In genomic region chr17:21316887-21317500, GRCh38 we compare ENCODE assay signal across 9 cellular contexts. TPM values are rescaled to one million over a fixed set of nuclear protein-coding genes. Genes with fewer than 3 reads are reported as not detected.
DNase-seq lines count a peak whose midpoint lies in the region; ATAC-seq and TF ChIP-seq lines count a peak whose summit lies in the region.
"Not testable (repeated sequence)": the region's sequence is repeated elsewhere in the genome, so short reads cannot be mapped to it uniquely, and the experiment has no call there.
"Had no signal": no experiment of that assay in that cellular context is flagged by ENCODE, and none has a peak within 500 bp of the region (broad histone marks: within the 10 kb centered on the region; RNA-seq: fewer than 3 reads in every experiment).

No MANE protein-coding gene starts in this region.

- H3K4me1 Mint-ChIP-seq in endothelial cell (ENCODE audit: unreplicated experiment); stimulated activated naive B cell treated with anti-CD40 and anti-IgM and Interleukin-4, amounts not matched to agents 10 μg/mL and 1 μg/mL and 100 μg/mL, for 72 hours: not testable (repeated sequence)
- H3K4me1 Mint-ChIP-seq in nephron progenitor cell = peaks cover 10% of the 10 kb centered on the region

- not testable (repeated sequence) for H3K79me2 ChIP-seq in OCI-LY7 (ENCODE audit: insufficient read depth, low read depth, low read length)

- not testable (repeated sequence) for H3K9ac ChIP-seq in iPS-20b (ENCODE audit: low read depth, low read length)

- POLR2A ChIA-PET in HEK293 (lab: Yijun Ruan, JAX) (interaction anchor here (0.7 kb wide), 1 partner anchor 20 kb away, joined by 3 read pairs; no protein-coding TSS in a partner anchor), OCI-LY7 (lab: Charles Lee) (interaction anchor here (0.7 kb wide), 1 partner anchor 262 kb away, joined by 6 read pairs; no protein-coding TSS in a partner anchor)

- DNase-seq in DMS 273 (lab: John Stamatoyannopoulos, UW; ENCODE audit: unreplicated experiment) = peak; percentile 24
- DNase-seq in OCI-LY7 (ENCODE audit: low spot score); stimulated activated naive B cell treated with anti-CD40 and anti-IgM and Interleukin-4, amounts not matched to agents 10 μg/mL and 1 μg/mL and 100 μg/mL, for 72 hours: not testable (repeated sequence)
- DNase-seq in activated T-cell treated with anti-CD3 and anti-CD28 coated beads, Interleukin-2, amount 50 U/mL, for 48 hours = peak; percentile 36 to 40
- peak; percentile 41 for DNase-seq in endothelial cell (ENCODE audit: low spot score)
- DNase-seq in nephron progenitor cell = peak; percentile 57

- not testable (repeated sequence) for H3K4me3 ChIP-seq in HEK293 (ENCODE audit: low read depth, low read length)
- H3K4me3 ChIP-seq in OCI-LY7 (ENCODE audit: low read depth, low read length, poor library complexity, severe bottlenecking) = peak overlapping the region; percentile 54
- H3K4me3 ChIP-seq in iPS-20b (ENCODE audit: low read length) = peak overlapping the region; percentile 35; the same call in 1 of the 2 replicates

- H3K9me3 ChIP-seq in HEK293 (ENCODE audit: control insufficient read depth, insufficient read depth, low read depth, low read length); OCI-LY7 (ENCODE audit: low read length); iPS-20b (ENCODE audit: insufficient read depth, low read depth, low read length): not testable (repeated sequence)

- ATAC-seq in stimulated activated naive B cell treated with anti-CD40 and anti-IgM and Interleukin-4, amounts not matched to agents 10 μg/mL and 1 μg/mL and 100 μg/mL, for 72 hours (replicated peaks) = peak; percentile 34 to 38

- H3K36me3 Mint-ChIP-seq in endothelial cell (ENCODE audit: low read depth, unreplicated experiment); nephron progenitor cell (ENCODE audit: low read depth): not testable (repeated sequence)
- peaks cover 0 to 15% of the 10 kb centered on the region in 2 donors for H3K36me3 Mint-ChIP-seq in stimulated activated naive B cell treated with anti-CD40 and anti-IgM and Interleukin-4, amounts not matched to agents 10 μg/mL and 1 μg/mL and 100 μg/mL, for 72 hours

- TF ChIP-seq CTCF in HEK293 (tag by site-specific recombination; IDR thresholded peaks at IDR 0.05); nephron progenitor cell (IDR thresholded peaks at IDR 0.05): not testable (repeated sequence)
- TF ChIP-seq CTCF in OCI-LY7 (conservative IDR thresholded peaks at IDR 0.05; ENCODE audit: low read length) = peak; percentile 27; the same call in 1 of the 2 replicates
- peak; percentile 17 for TF ChIP-seq CTCF in endothelial cell (IDR thresholded peaks at IDR 0.05; ENCODE audit: unreplicated experiment)

- H3K4me2 ChIP-seq in OCI-LY7 (ENCODE audit: low read length) = peak overlapping the region; percentile 59

- intact Hi-C loops in OCI-LY7 (cut with micrococcal nuclease; ENCODE audit: unreplicated experiment) = loop anchor here (1.0 kb wide), 1 partner anchor 57 kb away; no protein-coding TSS in a partner anchor

- H3K27ac ChIP-seq in HEK293 (ENCODE audit: extremely low read depth, low read depth, low read length); OCI-LY7 (ENCODE audit: low read depth, low read length, poor library complexity, severe bottlenecking); iPS-20b (ENCODE audit: low read length): not testable (repeated sequence)

- CTCF ChIA-PET in HEK293 (lab: Yijun Ruan, JAX) = interaction anchor here (0.7 kb wide), 2 partner anchors 104 to 197 kb away, joined by 3 to 8 read pairs; no protein-coding TSS in a partner anchor
- CTCF ChIA-PET in OCI-LY7 (lab: Charles Lee; ENCODE audit: unreplicated experiment) = not testable (repeated sequence)

- not testable (repeated sequence) for H3K4me3 Mint-ChIP-seq in endothelial cell (ENCODE audit: unreplicated experiment)
- H3K4me3 Mint-ChIP-seq in nephron progenitor cell = peak overlapping the region; percentile 38
- peak overlapping the region in 1 of 2 donors; percentile 28 for H3K4me3 Mint-ChIP-seq in stimulated activated naive B cell treated with anti-CD40 and anti-IgM and Interleukin-4, amounts not matched to agents 10 μg/mL and 1 μg/mL and 100 μg/mL, for 72 hours

- H2AFZ ChIP-seq in OCI-LY7 (ENCODE audit: low read length) = peak overlapping the region; percentile 46; the same call in 1 of the 2 replicates

- H4K20me1 ChIP-seq in OCI-LY7 (ENCODE audit: insufficient read depth, low read length) = not testable (repeated sequence)

- not testable (repeated sequence) for H3K9me2 ChIP-seq in OCI-LY7 (ENCODE audit: insufficient read depth, low read length)

- peaks cover 0 to 22% of the 10 kb centered on the region in 2 experiments; a peak in 1 of 3 replicates for H3K36me3 ChIP-seq in HEK293 (ENCODE audit: control insufficient read depth in 2 of 2, insufficient read depth in 1 of 2, low read length in 2 of 2)
- not testable (repeated sequence) for H3K36me3 ChIP-seq in OCI-LY7 (ENCODE audit: insufficient read depth, low read length); iPS-20b (ENCODE audit: insufficient read depth, low read depth, low read length)

- BruUV-seq in OCI-LY7 (replicated peaks; lab: Mats Ljungman, UMichigan) = not testable (repeated sequence)

- peaks cover 35% of the 10 kb centered on the region for H3K27me3 ChIP-seq in iPS-20b (ENCODE audit: insufficient read depth, low read length)

- not testable (repeated sequence) for H3K4me1 ChIP-seq in HEK293 (ENCODE audit: control insufficient read depth, insufficient read depth, low read length); iPS-20b (ENCODE audit: insufficient read depth, low read length)
- peaks cover 13% of the 10 kb centered on the region for H3K4me1 ChIP-seq in OCI-LY7 (ENCODE audit: insufficient read depth, low read length, poor library complexity, severe bottlenecking)

- not testable (repeated sequence) for H3K9me3 Mint-ChIP-seq in endothelial cell (ENCODE audit: unreplicated experiment); nephron progenitor cell; stimulated activated naive B cell treated with anti-CD40 and anti-IgM and Interleukin-4, amounts not matched to agents 10 μg/mL and 1 μg/mL and 100 μg/mL, for 72 hours

- H3K27me3 Mint-ChIP-seq in endothelial cell (ENCODE audit: unreplicated experiment); stimulated activated naive B cell treated with anti-CD40 and anti-IgM and Interleukin-4, amounts not matched to agents 10 μg/mL and 1 μg/mL and 100 μg/mL, for 72 hours: not testable (repeated sequence)
- peaks cover 33% of the 10 kb centered on the region for H3K27me3 Mint-ChIP-seq in nephron progenitor cell (ENCODE audit: low read depth, poor library complexity)

- not testable (repeated sequence) for H3K27ac Mint-ChIP-seq in endothelial cell (ENCODE audit: unreplicated experiment); nephron progenitor cell; stimulated activated naive B cell treated with anti-CD40 and anti-IgM and Interleukin-4, amounts not matched to agents 10 μg/mL and 1 μg/mL and 100 μg/mL, for 72 hours

TF ChIP-seq in HEK293, 187 proteins besides CTCF, POLR2A, EP300 and RAD21:
- peak; percentile 43 for TF ChIP-seq ZBTB26 (tag by site-specific recombination; optimal IDR thresholded peaks at IDR 0.05)
- peak; percentile 33; the same call in 1 of the 2 replicates for TF ChIP-seq FEZF1 (tag by site-specific recombination; IDR thresholded peaks at IDR 0.05)

RNA-seq across cellular contexts. Expression of gene MAP2K3, which starts 32.5 kb away (rescaled TPM):
- 13.6 and 27.8 TPM in 2 replicates for total RNA-seq in OCI-LY7 (2014; rRNA removed; shearing (Covaris generic))
- total RNA-seq in OCI-LY7 (2022) = 70.3 and 71.5 TPM in 2 replicates
- total RNA-seq in endothelial cell (ENCODE audit: unreplicated experiment) = 65.8 TPM

RNA-seq across cellular contexts. Expression of gene KCNJ12, which starts 59.2 kb away (rescaled TPM):
- total RNA-seq in OCI-LY7 (2014; rRNA removed; shearing (Covaris generic)) = 0.13 and 0.16 TPM in 2 replicates
- total RNA-seq in OCI-LY7 (2022) = 0.17 and 0.22 TPM in 2 replicates
- 0.56 TPM for total RNA-seq in endothelial cell (ENCODE audit: unreplicated experiment)
- total RNA-seq: activated T-helper 1 cell treated with anti-CD3 and anti-CD28 coated beads, Interleukin-12 subunit alpha, Interleukin-12 subunit beta, Interleukin-2, Interleukin-4 antibody, amounts not matched to agents 30 ng/mL and 10 ng/mL and 1 ng/mL, durations not matched to agents 14 hours and 24 hours and 36 hours had no signal
